16 cellular contexts compared by ENCODE assay signal in the genomic region with DNA sequence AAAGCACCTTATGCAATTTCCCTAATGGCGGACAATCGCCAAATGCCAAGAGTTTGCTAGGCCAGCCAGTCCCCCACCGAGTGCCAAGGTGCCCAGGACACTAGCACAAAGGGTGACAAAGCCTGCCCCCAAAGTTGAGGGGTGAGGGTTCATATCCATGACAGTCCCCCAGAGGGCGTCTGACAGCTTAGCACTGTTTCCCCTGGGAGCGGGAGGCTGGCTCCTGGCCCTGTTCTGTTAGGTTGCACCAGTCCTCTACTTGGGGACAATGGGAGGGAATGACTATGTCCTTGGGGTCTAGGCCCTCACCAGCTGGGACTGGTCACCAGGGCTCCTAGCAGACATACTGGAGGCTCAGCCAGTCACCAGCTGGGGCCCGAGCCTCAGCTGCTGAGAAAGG.
DNase-seq lines count a peak whose midpoint lies in the region; ATAC-seq and TF ChIP-seq lines count a peak whose summit lies in the region.
"Had no signal": no experiment of that assay in that cellular context is flagged by ENCODE, and none has a peak within 500 bp of the region (broad histone marks: within the 10 kb centered on the region; RNA-seq: fewer than 3 reads in every experiment).

No MANE protein-coding gene starts in this region.

- ATAC-seq in HG03045 (IDR thresholded peaks at IDR 0.05; ENCODE audit: unreplicated experiment): no peak
- ATAC-seq: CD8-positive, alpha-beta T cell; T-cell had no signal

- H3K27me3 ChIP-seq in KMS-11 (ENCODE audit: insufficient read depth, low read depth): no peaks in the 10 kb centered on the region
- no peaks in the 10 kb centered on the region for H3K27me3 ChIP-seq in osteoblast (ENCODE audit: insufficient read depth, low read length)
- no peaks in the 10 kb centered on the region for H3K27me3 ChIP-seq in testis

- WGBS in testis, 2 donors: 85 to 88% methylated on average over 5 to 6 of the region's 6 CpGs

- H3K4me3 ChIP-seq in KMS-11 (IDR thresholded peaks at IDR 0.05; ENCODE audit: insufficient read depth, low read depth, low read length) (no peak overlapping the region), osteoblast (ENCODE audit: insufficient read depth, low read length) (no peak overlapping the region), testis (no peak overlapping the region)

- H3K36me3 ChIP-seq in KMS-11 (ENCODE audit: insufficient read depth) (no peaks in the 10 kb centered on the region), osteoblast (ENCODE audit: insufficient read depth, low read length) (peaks cover 23% of the 10 kb centered on the region), testis (ENCODE audit: low read depth, missing control alignments) (no peaks in the 10 kb centered on the region)

- H3K9ac ChIP-seq in KMS-11: no peak overlapping the region

- H3K27ac ChIP-seq in KMS-11: no peak overlapping the region
- H3K27ac ChIP-seq in angular gyrus (ENCODE audit: low read depth, low read length): peak overlapping the region; percentile 26
- H3K27ac ChIP-seq in osteoblast (ENCODE audit: low read depth, low read length): peak overlapping the region; percentile 43
- no peak overlapping the region for H3K27ac ChIP-seq in testis

- 0 out of 2 replicates have a peak, but pooled peaks have one; percentile 20 for TF ChIP-seq CTCF in KMS-11 (conservative IDR thresholded peaks at IDR 0.05; ENCODE audit: low read depth, low read length)
- no peak for TF ChIP-seq CTCF in osteoblast (IDR thresholded peaks at IDR 0.05; ENCODE audit: extremely low read depth, low read depth, low read length)
- no peak for TF ChIP-seq CTCF in testis (IDR thresholded peaks at IDR 0.05)

- H4K20me1 ChIP-seq in KMS-11 (ENCODE audit: insufficient read depth) (no peaks in the 10 kb centered on the region), osteoblast (ENCODE audit: insufficient read depth, low read length) (peaks cover 32% of the 10 kb centered on the region)

- TF ChIP-seq POLR2A in testis (IDR thresholded peaks at IDR 0.05): no peak

- DNase-seq in NCI-H1436 (lab: John Stamatoyannopoulos, UW): peak; percentile 51
- DNase-seq in NCI-H1436 treated with DMSO at 0.1 percent for 48 hours (lab: John Stamatoyannopoulos, UW): no peak
- peak; percentile 2 for DNase-seq in osteoblast (ENCODE audit: insufficient read length, low spot score, missing footprints)
- DNase-seq in testis: no peak
- DNase-seq in dermis blood vessel endothelial cell: no peak
- DNase-seq: activated B cell treated with CpG ODN at 0.5 μM for 24 hours; activated effector memory CD4-positive, alpha-beta T cell treated with anti-CD3 and anti-CD28 coated beads, Interleukin-2, amount 50 U/mL, for 16 hours; CD8-positive, alpha-beta T cell; effector CD4-positive, alpha-beta T cell; GDM1; small intestine; T-cell; trophoblast cell had no signal

- H3K4me1 ChIP-seq in KMS-11 (ENCODE audit: low read depth, poor library complexity, severe bottlenecking) (peaks cover 15% of the 10 kb centered on the region), osteoblast (ENCODE audit: insufficient read depth, low read length) (peaks cover 32% of the 10 kb centered on the region), testis (no peaks in the 10 kb centered on the region)

- no peaks in the 10 kb centered on the region for H3K9me3 ChIP-seq in osteoblast (ENCODE audit: low read depth, low read length)
- no peaks in the 10 kb centered on the region for H3K9me3 ChIP-seq in testis

- H3K4me2 ChIP-seq in KMS-11 (no peak overlapping the region), osteoblast (ENCODE audit: insufficient read depth, low read length) (peak overlapping the region; percentile 57)

- H2AFZ ChIP-seq in KMS-11 (ENCODE audit: low read depth): no peak overlapping the region
- H2AFZ ChIP-seq in osteoblast (ENCODE audit: low read length): no peak overlapping the region

- intact Hi-C loops in testis (cut with DNase I; ENCODE audit: low total_unique reads): no loop called here

- H3K79me2 ChIP-seq in KMS-11 (ENCODE audit: insufficient read depth, low read depth): no peaks in the 10 kb centered on the region
- H3K79me2 ChIP-seq in osteoblast (ENCODE audit: insufficient read depth, low read length): no peaks in the 10 kb centered on the region

Comparison
In these comparisons a context has a peak if more than half of its experiments do, and no peak if none do; other contexts are left out.
1. DNase-seq: peak in NCI-H1436 (single experiment) and osteoblast (single experiment); none in NCI-H1436 treated with DMSO at 0.1 percent for 48 hours (single experiment), testis (single experiment) and dermis blood vessel endothelial cell (single experiment).
2. H3K27ac ChIP-seq: peak in angular gyrus (single experiment) and osteoblast (single experiment); none in KMS-11 (single experiment) and testis (0 of 2).